In genomic region chr19:33024398-33024797, GRCh38 we compare ENCODE assay signal across 17 cellular contexts.
"Had no signal": no experiment of that assay in that cellular context is flagged by ENCODE, and none has a peak within 500 bp of the region (broad histone marks: within the 10 kb centered on the region; RNA-seq: fewer than 3 reads in every experiment).

No MANE protein-coding gene starts in this region.

- ATAC-seq: activated naive CD8-positive, alpha-beta T cell treated with anti-CD3 and anti-CD28 coated beads, Interleukin-2, amount 50 U/mL, for 24 hours; activated T-cell treated with anti-CD3 and anti-CD28 coated beads, Interleukin-2, amount 50 U/mL, for 72 hours; left lung; naive thymus-derived CD8-positive, alpha-beta T cell had no signal

- H3K36me3 Mint-ChIP-seq: activated naive CD4-positive, alpha-beta T cell treated with anti-CD3 and anti-CD28 coated beads, Interleukin-2, amount 10 ng/mL, durations not matched to agents 7 days and 5 days had no signal

- H3K4me1 ChIP-seq: left lung had no signal

- H3K27me3 ChIP-seq: left lung had no signal

- H3K4me1 Mint-ChIP-seq: activated naive CD4-positive, alpha-beta T cell treated with anti-CD3 and anti-CD28 coated beads, Interleukin-2, amount 10 ng/mL, durations not matched to agents 7 days and 5 days; activated naive CD8-positive, alpha-beta T cell treated with anti-CD3 and anti-CD28 coated beads, Interleukin-2, amount 50 U/mL, for 24 hours; mesothelial cell of epicardium had no signal

- H3K27ac ChIP-seq: left lung, thoracic aorta had no signal

- DNase-seq: activated CD4-positive, alpha-beta memory T cell treated with anti-CD3 and anti-CD28 coated beads for 36 hours; activated CD4-positive, alpha-beta T cell treated with anti-CD3 and anti-CD28 coated beads for 48 hours; activated CD4-positive, CD25-positive, alpha-beta regulatory T cell; activated effector memory CD4-positive, alpha-beta T cell treated with anti-CD3 and anti-CD28 coated beads, Interleukin-2, amount 50 U/mL, for 16 hours; activated naive CD4-positive, alpha-beta T cell treated with anti-CD3 and anti-CD28 coated beads, Interleukin-2, amount 10 ng/mL, durations not matched to agents 7 days and 5 days; activated naive CD8-positive, alpha-beta T cell treated with anti-CD3 and anti-CD28 coated beads, Interleukin-2, amount 50 U/mL, for 24 hours; activated T-cell treated with anti-CD3 and anti-CD28 coated beads, Interleukin-2, amount 50 U/mL, for 72 hours; foreskin fibroblast; left lung; naive thymus-derived CD8-positive, alpha-beta T cell; retina; stimulated activated CD4-positive, alpha-beta T cell treated with anti-CD3 and anti-CD28 coated beads, Interleukin-2, amount 100 ng/mL, for 48 hours; stimulated activated naive CD4-positive, alpha-beta T cell treated with Interleukin-2 at 50 U/mL for 16 hours; T-helper 9 cell had no signal

- H3K4me3 ChIP-seq: left lung, lung, thoracic aorta had no signal

- H3K36me3 ChIP-seq: thoracic aorta had no signal

- H3K9me3 ChIP-seq: left lung, thoracic aorta had no signal

- H3K4me3 Mint-ChIP-seq: activated CD4-positive, alpha-beta memory T cell treated with anti-CD3 and anti-CD28 coated beads for 36 hours; activated naive CD4-positive, alpha-beta T cell treated with anti-CD3 and anti-CD28 coated beads, Interleukin-2, amount 10 ng/mL, durations not matched to agents 7 days and 5 days; activated naive CD8-positive, alpha-beta T cell treated with anti-CD3 and anti-CD28 coated beads, Interleukin-2, amount 50 U/mL, for 24 hours; activated T-cell treated with anti-CD3 and anti-CD28 coated beads, Interleukin-2, amount 50 U/mL, for 72 hours; mesothelial cell of epicardium; naive thymus-derived CD8-positive, alpha-beta T cell had no signal

- H3K27ac Mint-ChIP-seq: activated CD4-positive, alpha-beta memory T cell treated with anti-CD3 and anti-CD28 coated beads for 36 hours; activated naive CD4-positive, alpha-beta T cell treated with anti-CD3 and anti-CD28 coated beads, Interleukin-2, amount 10 ng/mL, durations not matched to agents 7 days and 5 days; activated naive CD8-positive, alpha-beta T cell treated with anti-CD3 and anti-CD28 coated beads, Interleukin-2, amount 50 U/mL, for 24 hours; activated T-cell treated with anti-CD3 and anti-CD28 coated beads, Interleukin-2, amount 50 U/mL, for 72 hours; mesothelial cell of epicardium had no signal
